In the genomic region with DNA sequence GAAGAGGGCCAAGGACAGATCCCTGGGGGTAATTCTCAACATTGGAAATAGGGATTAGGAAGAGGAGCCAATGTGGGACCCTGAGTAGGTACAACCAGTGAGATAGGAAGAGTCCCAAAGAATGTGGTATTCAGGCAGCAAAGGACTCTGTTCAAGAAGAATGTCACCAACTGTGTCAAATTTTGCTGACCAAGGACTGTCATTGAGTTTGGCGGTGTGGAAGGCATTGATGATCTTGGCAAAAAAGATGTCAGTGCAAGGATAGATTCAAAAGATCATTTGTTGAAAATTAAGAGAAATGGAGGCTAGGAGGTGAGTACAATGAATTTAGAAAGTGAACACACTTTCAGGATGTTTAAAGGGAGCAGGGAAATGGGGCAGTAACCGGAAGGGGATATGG, we compare ENCODE assay signal across 32 cellular contexts.
"Had no signal": no experiment of that assay in that cellular context is flagged by ENCODE, and none has a peak within 500 bp of the region (broad histone marks: within the 10 kb centered on the region; RNA-seq: fewer than 3 reads in every experiment).

No MANE protein-coding gene starts in this region.

- H3K4me3 ChIP-seq: PC-9, SJCRH30, SK-N-MC had no signal

- H3K27ac ChIP-seq: PC-9, RWPE1, SJCRH30, SK-N-MC had no signal

- H3K4me1 ChIP-seq: SJCRH30 had no signal

- H3K9me3 Mint-ChIP-seq: T-cell had no signal

- DNase-seq: MM.1S, MV-4-11, NCI-H1092, NCI-H1105, NCI-H1417 treated with DMSO at 0.1 percent for 48 hours, NCI-H1436 treated with DMSO at 0.1 percent for 48 hours, NCI-H1694, NCI-H187, NCI-H1930, NCI-H2029 treated with DMSO at 0.1 percent for 48 hours, NCI-H2081 treated with DMSO at 0.1 percent for 48 hours, NCI-H2107, NCI-H2171, NCI-H226, NCI-H446 treated with DMSO at 0.1 percent for 48 hours, NCI-H510A, NCI-H524, NCI-H526, NCI-H69, NCI-H748 treated with DMSO at 0.1 percent for 48 hours, NCI-H82, PC-9, SHP77, SIG-M5, SJCRH30, T-cell had no signal

- H2AFZ ChIP-seq: PC-9 had no signal

- H3K4me2 ChIP-seq: PC-9 had no signal

- H3K27ac Mint-ChIP-seq: T-cell had no signal

- ATAC-seq: Panc1, Right ventricle myocardium inferior, SK-N-SH treated with all-trans-retinoic acid at 6 μM for 48 hours, T-cell had no signal

- H3K9me3 ChIP-seq: SJCRH30 had no signal

- FAIRE-seq: RCC 7860 had no signal

- H3K4me3 Mint-ChIP-seq: T-cell had no signal

- H3K27me3 ChIP-seq: SJCRH30 had no signal
